In genomic region chr2:229087229-229087628, GRCh38 we compare ENCODE assay signal across 18 cellular contexts.
"Had no signal": no experiment of that assay in that cellular context is flagged by ENCODE, and none has a peak within 500 bp of the region (broad histone marks: within the 10 kb centered on the region; RNA-seq: fewer than 3 reads in every experiment).

No MANE protein-coding gene starts in this region.

- H3K4me1 Mint-ChIP-seq: memory B cell; natural killer cell; stimulated activated memory B cell treated with anti-CD40 and anti-IgM and Interleukin-4, amounts not matched to agents 10 μg/mL and 1 μg/mL and 100 μg/mL, for 72 hours had no signal

- H3K4me3 Mint-ChIP-seq: activated naive CD8-positive, alpha-beta T cell; memory B cell; natural killer cell; stimulated activated memory B cell treated with anti-CD40 and anti-IgM and Interleukin-4, amounts not matched to agents 10 μg/mL and 1 μg/mL and 100 μg/mL, for 72 hours had no signal

- ATAC-seq: gastroesophageal sphincter; natural killer cell; right lobe of liver; stimulated activated memory B cell treated with anti-CD40 and anti-IgM and Interleukin-4, amounts not matched to agents 10 μg/mL and 1 μg/mL and 100 μg/mL, for 72 hours had no signal

- H3K9me3 Mint-ChIP-seq: memory B cell; stimulated activated memory B cell treated with anti-CD40 and anti-IgM and Interleukin-4, amounts not matched to agents 10 μg/mL and 1 μg/mL and 100 μg/mL, for 72 hours had no signal

- H3K36me3 Mint-ChIP-seq: activated naive CD8-positive, alpha-beta T cell; memory B cell; natural killer cell; stimulated activated memory B cell treated with anti-CD40 and anti-IgM and Interleukin-4, amounts not matched to agents 10 μg/mL and 1 μg/mL and 100 μg/mL, for 72 hours had no signal

- H3K27ac Mint-ChIP-seq: activated naive CD8-positive, alpha-beta T cell; memory B cell; natural killer cell; stimulated activated memory B cell treated with anti-CD40 and anti-IgM and Interleukin-4, amounts not matched to agents 10 μg/mL and 1 μg/mL and 100 μg/mL, for 72 hours had no signal

- DNase-seq: activated CD4-positive, alpha-beta T cell treated with anti-CD3 and anti-CD28 coated beads for 4 hours; activated CD4-positive, alpha-beta T cell treated with anti-CD3 and anti-CD28 coated beads, Interleukin-2, amount 50 U/mL, for 4 hours; activated effector memory CD4-positive, alpha-beta T cell treated with Interleukin-2 at 50 U/mL for 16 hours; activated naive CD4-positive, alpha-beta T cell treated with Interleukin-2 at 50 U/mL for 16 hours; dorsolateral prefrontal cortex; effector memory CD4-positive, alpha-beta T cell; islet precursor cell; natural killer cell; posterior cingulate gyrus; right lobe of liver; stimulated activated CD4-positive, alpha-beta T cell treated with anti-CD3 and anti-CD28 coated beads, Interleukin-4, amount 100 ng/mL, for 4 hours; stimulated activated CD8-positive, alpha-beta memory T cell treated with anti-CD3 and anti-CD28 coated beads, Interleukin-4, amount 100 ng/mL, for 48 hours; T-helper 1 cell; T-helper 9 cell had no signal

- H3K27me3 Mint-ChIP-seq: activated naive CD8-positive, alpha-beta T cell; memory B cell; stimulated activated memory B cell treated with anti-CD40 and anti-IgM and Interleukin-4, amounts not matched to agents 10 μg/mL and 1 μg/mL and 100 μg/mL, for 72 hours had no signal
